23 cellular contexts compared by ENCODE assay signal in genomic region chr9:107462691-107463090, GRCh38. TPM values are rescaled to one million over a fixed set of nuclear protein-coding genes. Genes with fewer than 3 reads are reported as not detected.
DNase-seq lines count a peak whose midpoint lies in the region; ATAC-seq and TF ChIP-seq lines count a peak whose summit lies in the region.
"Had no signal": no experiment of that assay in that cellular context is flagged by ENCODE, and none has a peak within 500 bp of the region (broad histone marks: within the 10 kb centered on the region; RNA-seq: fewer than 3 reads in every experiment).

No MANE protein-coding gene starts in this region.

- peaks cover 0 to 4% of the 10 kb centered on the region in 2 donors for H3K36me3 Mint-ChIP-seq in activated naive CD4-positive, alpha-beta T cell treated with anti-CD3 and anti-CD28 coated beads, Interleukin-2, amount 50 U/mL, for 72 hours
- H3K36me3 Mint-ChIP-seq: activated naive CD8-positive, alpha-beta T cell treated with anti-CD3 and anti-CD28 coated beads, Interleukin-2, amount 10 ng/mL, durations not matched to agents 7 days and 5 days; CD8-positive, alpha-beta T cell; neural progenitor cell had no signal

- H3K27me3 ChIP-seq in HCT116 (ENCODE audit: insufficient read depth, low read length), result no peaks in the 10 kb centered on the region
- H3K27me3 ChIP-seq in dorsolateral prefrontal cortex, result peaks cover 0 to 6% (median 0%) of the 10 kb centered on the region in 45 donors
- H3K27me3 ChIP-seq: foreskin keratinocyte, hepatocyte, tibial nerve had no signal

- TF ChIP-seq CTCF in HCT116 (IDR thresholded peaks at IDR 0.05 in 2 of 3, conservative IDR thresholded peaks at IDR 0.05 in 1 of 3; ENCODE audit: borderline replicate concordance in 1 of 3, insufficient read depth in 1 of 3, low read depth in 2 of 3, low read length in 2 of 3) (no peak), dorsolateral prefrontal cortex (IDR thresholded peaks at IDR 0.05 in 54 of 56, conservative IDR thresholded peaks at IDR 0.05 in 2 of 56; ENCODE audit: low read depth in 1 of 56, partially characterized antibody in 56 of 56) (no peak)

- H3K36me3 ChIP-seq in HCT116 (ENCODE audit: control insufficient read depth in 1 of 2, insufficient read depth in 2 of 2, low read length in 2 of 2), result no peaks in the 10 kb centered on the region
- H3K36me3 ChIP-seq: neural progenitor cell, prostate gland, tibial nerve had no signal

- no peak overlapping the region for H3K4me2 ChIP-seq in HCT116 (ENCODE audit: low read length)
- H3K4me2 ChIP-seq: hepatocyte, neural progenitor cell had no signal

- H4K20me1 ChIP-seq in HCT116 (ENCODE audit: insufficient read depth), result no peaks in the 10 kb centered on the region

- H3K27ac ChIP-seq in HCT116 (ENCODE audit: low read depth, low read length), result no peak overlapping the region
- no peak overlapping the region for H3K27ac ChIP-seq in dorsolateral prefrontal cortex
- H3K27ac ChIP-seq: foreskin keratinocyte, hepatocyte, neural progenitor cell, prostate gland, RWPE1, tibial nerve had no signal

- H3K79me2 ChIP-seq in HCT116 (ENCODE audit: insufficient read depth, low read length), result no peaks in the 10 kb centered on the region
- H3K79me2 ChIP-seq: hepatocyte had no signal

- no peaks in the 10 kb centered on the region for H3K9me2 ChIP-seq in HCT116 (ENCODE audit: insufficient read depth)

- peak; percentile 58 for DNase-seq in AG20443 (ENCODE audit: low spot score)
- no peak for DNase-seq in HCT116 (ENCODE audit: low read depth, low spot score)
- DNase-seq in SW480 (ENCODE audit: low spot score), result peak; percentile 63
- DNase-seq in iris pigment epithelial cell (ENCODE audit: low read depth), result peak; percentile 6
- no peak for DNase-seq in dorsolateral prefrontal cortex
- DNase-seq in activated naive CD4-positive, alpha-beta T cell treated with anti-CD3 and anti-CD28 coated beads, Interleukin-2, amount 50 U/mL, for 72 hours (ENCODE audit: low spot score in 2 of 2), result no peak
- DNase-seq in HK-2 (ENCODE audit: unreplicated experiment), result no peak
- no peak for DNase-seq in DMS153 treated with DMSO at 0.1 percent for 48 hours (lab: John Stamatoyannopoulos, UW; ENCODE audit: unreplicated experiment)
- DNase-seq: activated CD4-positive, alpha-beta T cell treated with anti-CD3 and anti-CD28 coated beads for 36 hours; activated naive CD8-positive, alpha-beta T cell treated with anti-CD3 and anti-CD28 coated beads, Interleukin-2, amount 10 ng/mL, durations not matched to agents 7 days and 5 days; CD8-positive, alpha-beta T cell; foreskin keratinocyte; NCI-H1092 treated with DMSO at 0.1 percent for 48 hours; NCI-H2081; small intestine; stimulated activated CD4-positive, alpha-beta T cell treated with anti-CD3 and anti-CD28 coated beads, Interleukin-2, amount 100 ng/mL, for 48 hours; stimulated activated naive CD8-positive, alpha-beta T cell treated with anti-CD3 and anti-CD28 coated beads, Interleukin-15, Interleukin-2, amounts not matched to agents 100 U/mL and 50 U/mL, for 24 hours had no signal

- TF ChIP-seq RAD21 in HCT116 (IDR thresholded peaks at IDR 0.05; ENCODE audit: low read depth), result no peak

- H3K9ac ChIP-seq in HCT116 (ENCODE audit: low read length), result no peak overlapping the region
- H3K9ac ChIP-seq: neural progenitor cell had no signal

- intact Hi-C loops in HCT116 (cut with micrococcal nuclease) (no loop called here), dorsolateral prefrontal cortex (cut with DNase I) (no loop called here)

- peak overlapping the region; percentile 42 for H2AFZ ChIP-seq in HCT116 (ENCODE audit: low read depth, low read length, poor library complexity, severe bottlenecking)
- H2AFZ ChIP-seq: hepatocyte, neural progenitor cell had no signal

- no peak overlapping the region for H3K27ac Mint-ChIP-seq in activated naive CD4-positive, alpha-beta T cell treated with anti-CD3 and anti-CD28 coated beads, Interleukin-2, amount 50 U/mL, for 72 hours
- H3K27ac Mint-ChIP-seq: activated CD4-positive, alpha-beta T cell treated with anti-CD3 and anti-CD28 coated beads for 36 hours; activated naive CD8-positive, alpha-beta T cell treated with anti-CD3 and anti-CD28 coated beads, Interleukin-2, amount 10 ng/mL, durations not matched to agents 7 days and 5 days; CD8-positive, alpha-beta T cell; dendritic cell treated with granulocyte-macrophage colony-stimulating factor and Interleukin-4, amounts not matched to agents 40 ng/mL and 50 ng/mL, for 4 days; neural progenitor cell had no signal

- no peak overlapping the region for H3K4me3 ChIP-seq in HCT116 (replicated peaks in 1 of 2; ENCODE audit: low read depth in 1 of 2, low read length in 2 of 2)
- H3K4me3 ChIP-seq in dorsolateral prefrontal cortex, result no peak overlapping the region
- H3K4me3 ChIP-seq: hepatocyte, neural progenitor cell, prostate gland, tibial nerve had no signal

- CTCF ChIA-PET in HCT116 (lab: Charles Lee), result no interaction called here

- TF ChIP-seq POLR2A in HCT116 (IDR thresholded peaks at IDR 0.05; ENCODE audit: borderline replicate concordance, extremely low read depth, insufficient read depth, insufficient read length), result no peak

- no peak for ATAC-seq in HCT116
- no peak for ATAC-seq in activated naive CD4-positive, alpha-beta T cell treated with anti-CD3 and anti-CD28 coated beads, Interleukin-2, amount 50 U/mL, for 72 hours
- ATAC-seq: activated CD4-positive, alpha-beta T cell treated with anti-CD3 and anti-CD28 coated beads for 36 hours; CD8-positive, alpha-beta T cell; foreskin keratinocyte; stimulated activated naive CD8-positive, alpha-beta T cell treated with anti-CD3 and anti-CD28 coated beads, Interleukin-15, Interleukin-2, amounts not matched to agents 100 U/mL and 50 U/mL, for 24 hours had no signal

- no peaks in the 10 kb centered on the region for H3K9me3 Mint-ChIP-seq in activated naive CD4-positive, alpha-beta T cell treated with anti-CD3 and anti-CD28 coated beads, Interleukin-2, amount 50 U/mL, for 72 hours
- H3K9me3 Mint-ChIP-seq: activated naive CD8-positive, alpha-beta T cell treated with anti-CD3 and anti-CD28 coated beads, Interleukin-2, amount 10 ng/mL, durations not matched to agents 7 days and 5 days; CD8-positive, alpha-beta T cell; dendritic cell treated with granulocyte-macrophage colony-stimulating factor and Interleukin-4, amounts not matched to agents 40 ng/mL and 50 ng/mL, for 4 days; neural progenitor cell had no signal

- peaks cover 0 to 13% of the 10 kb centered on the region in 2 experiments; a peak in 3 of 4 replicates for H3K4me1 ChIP-seq in HCT116 (ENCODE audit: control insufficient read depth in 1 of 2, insufficient read depth in 2 of 2, low read length in 2 of 2)
- H3K4me1 ChIP-seq: prostate gland had no signal

- POLR2A ChIA-PET in HCT116 (lab: Charles Lee), result no interaction called here

- RAD21 ChIA-PET in HCT116 (lab: Charles Lee; ENCODE audit: low non-redundant PET in 1 of 2, low total read pairs in 2 of 2, uncharacterized antibody in 2 of 2, unreplicated experiment in 2 of 2), result no interaction called here

- no TSS peak for BruUV-seq in HCT116 (replicated peaks; lab: Mats Ljungman, UMichigan)

- no peaks in the 10 kb centered on the region for H3K9me3 ChIP-seq in HCT116 (ENCODE audit: control insufficient read depth in 1 of 2, insufficient read depth in 1 of 2, low read depth in 1 of 2, low read length in 2 of 2)
- H3K9me3 ChIP-seq: prostate gland had no signal

TF ChIP-seq in HCT116, 20 proteins besides CTCF, POLR2A, EP300 and RAD21 (continues in another document):
- TF ChIP-seq EZH2phosphoT487 (IDR thresholded peaks at IDR 0.05; ENCODE audit: borderline replicate concordance), result no peak
- no peak for TF ChIP-seq EZH2 (IDR thresholded peaks at IDR 0.05)
- TF ChIP-seq TCF7L2 (IDR thresholded peaks at IDR 0.05; ENCODE audit: borderline replicate concordance, extremely low read depth, insufficient read depth, insufficient read length), result no peak
- no peak for TF ChIP-seq SP1 (IDR thresholded peaks at IDR 0.05; ENCODE audit: low read depth)
- no peak for TF ChIP-seq ZFX (IDR thresholded peaks at IDR 0.05)
- no peak for TF ChIP-seq ZNF274 (IDR thresholded peaks at IDR 0.05; ENCODE audit: low read depth, low read length)
- TF ChIP-seq FOSL1 (IDR thresholded peaks at IDR 0.05; ENCODE audit: low read depth), result no peak
- no peak for TF ChIP-seq EGR1 (IDR thresholded peaks at IDR 0.05; ENCODE audit: low read depth)
- no peak for TF ChIP-seq REST (IDR thresholded peaks at IDR 0.05; ENCODE audit: low read depth)
- no peak for TF ChIP-seq CEBPB (IDR thresholded peaks at IDR 0.05; ENCODE audit: low read depth)

RNA-seq across cellular contexts. Expression of gene KLF4, which starts 26.9 kb away (rescaled TPM):
- 92.8 TPM for total RNA-seq in HCT116 (2021; ENCODE audit: unreplicated experiment)
- polyA plus RNA-seq in HCT116 (2012), result 84.0 and 121 TPM in 2 replicates
- 10 to 100 TPM in 43 of 120 experiments, 1 to 10 TPM in 77; 1.7 to 32.7 (median 8.3) TPM for total RNA-seq in dorsolateral prefrontal cortex
- 1 to 10 TPM in 1 of 2 donors, not detected in 1; 1.8 TPM for total RNA-seq in activated naive CD4-positive, alpha-beta T cell treated with anti-CD3 and anti-CD28 coated beads, Interleukin-2, amount 50 U/mL, for 72 hours

Comparison
In these comparisons a context has a peak if more than half of its experiments do, and no peak if none do; other contexts are left out.
1. DNase-seq: peak in AG20443 (single experiment), SW480 (single experiment) and iris pigment epithelial cell (single experiment); none in HCT116 (single experiment), dorsolateral prefrontal cortex (0 of 10), activated naive CD4-positive, alpha-beta T cell treated with anti-CD3 and anti-CD28 coated beads, Interleukin-2, amount 50 U/mL, for 72 hours (0 of 2), HK-2 (single experiment) and DMS153 treated with DMSO at 0.1 percent for 48 hours (single experiment).